Comparison of ENCODE assay signal across 14 cellular contexts in genomic region chr13:72507394-72508199, GRCh38.
A peak's percentile ranks its signal among the peaks of the same experiment; 100 is the strongest.
DNase-seq lines count a peak whose midpoint lies in the region; ATAC-seq and TF ChIP-seq lines count a peak whose summit lies in the region.
"Had no signal": no experiment of that assay in that cellular context is flagged by ENCODE, and none has a peak within 500 bp of the region (broad histone marks: within the 10 kb centered on the region; RNA-seq: fewer than 3 reads in every experiment).

No MANE protein-coding gene starts in this region.

- ATAC-seq in HG02840 (IDR thresholded peaks at IDR 0.05; ENCODE audit: low FRiP score, unreplicated experiment) (no peak), HG03439 (IDR thresholded peaks at IDR 0.05; ENCODE audit: unreplicated experiment) (no peak), GM19452 (IDR thresholded peaks at IDR 0.05; ENCODE audit: unreplicated experiment) (no peak)
- ATAC-seq: activated T-cell treated with anti-CD3 and anti-CD28 coated beads, Interleukin-2, amount 50 U/mL, for 4 hours; WTC11 had no signal

- TF ChIP-seq CTCF in AG10803 (conservative IDR thresholded peaks at IDR 0.05; ENCODE audit: low read length): no peak
- TF ChIP-seq CTCF in coronary artery (IDR thresholded peaks at IDR 0.05): no peak

- H3K27ac ChIP-seq in coronary artery: no peak overlapping the region
- H3K27ac ChIP-seq in muscle layer of duodenum (ENCODE audit: low read length): no peak overlapping the region
- H3K27ac ChIP-seq: BLaER1 had no signal

- no peaks in the 10 kb centered on the region for H3K4me1 ChIP-seq in muscle layer of duodenum (ENCODE audit: control insufficient read depth in 1 of 2, insufficient read depth in 2 of 2, low read length in 2 of 2)
- H3K4me1 ChIP-seq: BLaER1 had no signal

- H3K4me3 ChIP-seq in AG10803 (ENCODE audit: low read length): peak overlapping the region; percentile 28
- peak overlapping the region; percentile 3 for H3K4me3 ChIP-seq in coronary artery
- H3K4me3 ChIP-seq in muscle layer of duodenum (ENCODE audit: low read depth in 1 of 2, low read length in 2 of 2): peak overlapping the region; percentile 17 to 26
- H3K4me3 ChIP-seq: BLaER1 had no signal

- no peaks in the 10 kb centered on the region for H3K9me3 ChIP-seq in muscle layer of duodenum (ENCODE audit: control insufficient read depth in 1 of 2, low read length in 2 of 2)
- H3K9me3 ChIP-seq: BLaER1 had no signal

- H3K36me3 ChIP-seq in muscle layer of duodenum (ENCODE audit: control insufficient read depth in 1 of 2, insufficient read depth in 2 of 2, low read length in 2 of 2): no peaks in the 10 kb centered on the region
- H3K36me3 ChIP-seq: BLaER1 had no signal

- H3K27me3 ChIP-seq in muscle layer of duodenum (ENCODE audit: low read depth, low read length): no peaks in the 10 kb centered on the region
- H3K27me3 ChIP-seq: BLaER1 had no signal

- no peak for DNase-seq in AG10803 (ENCODE audit: low read depth)
- peak; percentile 73 for DNase-seq in NOMO-1 treated with DMSO at 0.1 percent for 48 hours (lab: John Stamatoyannopoulos, UW; ENCODE audit: unreplicated experiment)
- no peak for DNase-seq in coronary artery (ENCODE audit: low spot score)
- DNase-seq in GM03348 (ENCODE audit: low spot score): no peak
- DNase-seq: activated T-cell treated with anti-CD3 and anti-CD28 coated beads, Interleukin-2, amount 50 U/mL, for 4 hours; erythroblast; IMR-90; occipital lobe had no signal
